In genomic region chr17:19381361-19381740, GRCh38 we compare ENCODE assay signal across 14 cellular contexts. TPM values are rescaled to one million over a fixed set of nuclear protein-coding genes. Genes with fewer than 3 reads are reported as not detected.
"Had no signal": no experiment of that assay in that cellular context is flagged by ENCODE, and none has a peak within 500 bp of the region (broad histone marks: within the 10 kb centered on the region; RNA-seq: fewer than 3 reads in every experiment).

No MANE protein-coding gene starts in this region.

- H3K27me3 Mint-ChIP-seq: activated CD4-positive, alpha-beta T cell treated with anti-CD3 and anti-CD28 coated beads, Interleukin-2, amount 10 ng/mL, durations not matched to agents 7 days and 5 days had no signal

- H3K27ac ChIP-seq: cardiac muscle cell had no signal

- H3K27me3 ChIP-seq: cardiac muscle cell, esophagus squamous epithelium, ovary had no signal

- DNase-seq: activated CD4-positive, alpha-beta T cell treated with anti-CD3 and anti-CD28 coated beads, Interleukin-2, amount 10 ng/mL, durations not matched to agents 7 days and 5 days; activated naive CD4-positive, alpha-beta T cell treated with anti-CD3 and anti-CD28 coated beads for 36 hours; esophagus squamous epithelium; kidney glomerular epithelial cell; mesenchymal stem cell; nephron progenitor cell; stimulated activated CD4-positive, alpha-beta T cell treated with anti-CD3 and anti-CD28 coated beads, Interleukin-12 subunit alpha, Interleukin-12 subunit beta, amount 100 ng/mL, for 4 hours; stimulated activated CD4-positive, alpha-beta T cell treated with anti-CD3 and anti-CD28 coated beads, Interleukin-4, amount 100 ng/mL, for 1 hour; stimulated activated naive CD4-positive, alpha-beta T cell; trophoblast cell had no signal

- H3K36me3 ChIP-seq: ovary had no signal

- H3K9me3 ChIP-seq: esophagus squamous epithelium, ovary had no signal

- H3K9me3 Mint-ChIP-seq: activated CD4-positive, alpha-beta T cell treated with anti-CD3 and anti-CD28 coated beads, Interleukin-2, amount 10 ng/mL, durations not matched to agents 7 days and 5 days; activated naive CD4-positive, alpha-beta T cell treated with anti-CD3 and anti-CD28 coated beads for 36 hours; activated T-helper 2 cell treated with anti-CD3 and anti-CD28 coated beads, Interferon-gamma antibody, Interleukin-2, Interleukin-4, amounts not matched to agents 10 μg/mL and 5 μg/mL and 100 μg/mL, durations not matched to agents 14 hours and 24 hours and 36 hours; nephron progenitor cell had no signal

- H3K4me3 ChIP-seq: cardiac muscle cell, esophagus squamous epithelium, ovary had no signal

- H3K27ac Mint-ChIP-seq: activated CD4-positive, alpha-beta T cell treated with anti-CD3 and anti-CD28 coated beads, Interleukin-2, amount 10 ng/mL, durations not matched to agents 7 days and 5 days; activated naive CD4-positive, alpha-beta T cell treated with anti-CD3 and anti-CD28 coated beads for 36 hours; activated T-helper 2 cell treated with anti-CD3 and anti-CD28 coated beads, Interferon-gamma antibody, Interleukin-2, Interleukin-4, amounts not matched to agents 10 μg/mL and 5 μg/mL and 100 μg/mL, durations not matched to agents 14 hours and 24 hours and 36 hours; nephron progenitor cell had no signal

- H3K4me3 Mint-ChIP-seq: activated CD4-positive, alpha-beta T cell treated with anti-CD3 and anti-CD28 coated beads, Interleukin-2, amount 10 ng/mL, durations not matched to agents 7 days and 5 days; activated naive CD4-positive, alpha-beta T cell treated with anti-CD3 and anti-CD28 coated beads for 36 hours had no signal

RNA-seq across cellular contexts. Expression of gene MFAP4, which starts 5.6 kb away (rescaled TPM):
- total RNA-seq: activated CD4-positive, alpha-beta T cell treated with anti-CD3 and anti-CD28 coated beads, Interleukin-2, amount 10 ng/mL, durations not matched to agents 7 days and 5 days; activated CD8-positive, alpha-beta memory T cell treated with anti-CD3 and anti-CD28 coated beads for 36 hours; activated naive CD4-positive, alpha-beta T cell treated with anti-CD3 and anti-CD28 coated beads for 36 hours; activated T-helper 2 cell treated with anti-CD3 and anti-CD28 coated beads, Interferon-gamma antibody, Interleukin-2, Interleukin-4, amounts not matched to agents 10 μg/mL and 5 μg/mL and 100 μg/mL, durations not matched to agents 14 hours and 24 hours and 36 hours had no signal
